Comparison of ENCODE assay signal across 1 cellular context in the genomic region with DNA sequence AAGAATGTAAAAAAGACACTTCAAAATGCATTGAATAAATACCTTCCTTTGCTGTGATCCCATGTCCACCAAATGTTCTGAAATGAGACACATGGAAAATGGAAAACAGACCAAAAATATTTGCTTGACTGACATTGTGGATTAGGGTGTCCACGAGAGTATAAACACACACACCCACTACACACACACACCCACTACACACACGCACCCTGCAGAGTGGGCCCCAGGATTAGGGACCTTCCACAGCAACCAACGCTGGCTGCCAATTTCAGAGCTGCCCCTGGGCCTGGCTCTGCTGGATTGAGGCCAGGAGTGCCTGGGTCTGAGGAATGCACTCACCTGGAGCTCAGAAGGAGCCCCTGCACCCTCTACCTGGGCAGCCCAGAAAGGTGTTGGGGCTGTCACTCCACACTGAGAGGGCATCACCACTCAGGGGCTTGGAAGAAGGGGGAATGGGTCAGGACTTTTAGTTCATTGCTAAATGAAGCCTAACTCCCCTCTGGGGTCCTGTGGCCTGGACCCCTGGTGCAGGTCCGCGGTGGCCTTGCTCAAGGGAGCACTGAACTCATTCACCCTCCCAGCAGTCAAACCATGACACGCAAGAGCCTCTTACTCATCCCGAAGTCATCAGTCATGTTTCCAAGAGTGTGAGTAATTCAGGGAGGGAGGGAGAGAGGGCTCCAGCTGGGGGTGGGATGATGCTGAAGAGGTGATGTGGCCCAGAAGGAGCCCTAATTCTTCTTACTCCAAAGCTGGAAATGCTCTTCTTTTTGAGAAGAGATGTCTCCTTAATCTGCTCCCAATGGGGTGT.
TF ChIP-seq lines count a peak whose summit lies in the region.

No MANE protein-coding gene starts in this region.

TF ChIP-seq in IMR-90, 13 proteins besides CTCF, POLR2A, EP300 and RAD21 (continued from another document):
- TF ChIP-seq, protein P1, sequence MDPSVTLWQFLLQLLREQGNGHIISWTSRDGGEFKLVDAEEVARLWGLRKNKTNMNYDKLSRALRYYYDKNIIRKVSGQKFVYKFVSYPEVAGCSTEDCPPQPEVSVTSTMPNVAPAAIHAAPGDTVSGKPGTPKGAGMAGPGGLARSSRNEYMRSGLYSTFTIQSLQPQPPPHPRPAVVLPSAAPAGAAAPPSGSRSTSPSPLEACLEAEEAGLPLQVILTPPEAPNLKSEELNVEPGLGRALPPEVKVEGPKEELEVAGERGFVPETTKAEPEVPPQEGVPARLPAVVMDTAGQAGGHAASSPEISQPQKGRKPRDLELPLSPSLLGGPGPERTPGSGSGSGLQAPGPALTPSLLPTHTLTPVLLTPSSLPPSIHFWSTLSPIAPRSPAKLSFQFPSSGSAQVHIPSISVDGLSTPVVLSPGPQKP (IDR thresholded peaks at IDR 0.05; ENCODE audit: borderline replicate concordance, low read depth, low read length): no peak
- TF ChIP-seq RFX5 (IDR thresholded peaks at IDR 0.05; ENCODE audit: low read depth, low read length) (no peak), FOS (IDR thresholded peaks at IDR 0.05; ENCODE audit: low read depth, low read length) (peak; percentile 93), MXI1 (IDR thresholded peaks at IDR 0.05; ENCODE audit: borderline replicate concordance, low read depth, low read length) (no peak)
- TF ChIP-seq, protein P2, sequence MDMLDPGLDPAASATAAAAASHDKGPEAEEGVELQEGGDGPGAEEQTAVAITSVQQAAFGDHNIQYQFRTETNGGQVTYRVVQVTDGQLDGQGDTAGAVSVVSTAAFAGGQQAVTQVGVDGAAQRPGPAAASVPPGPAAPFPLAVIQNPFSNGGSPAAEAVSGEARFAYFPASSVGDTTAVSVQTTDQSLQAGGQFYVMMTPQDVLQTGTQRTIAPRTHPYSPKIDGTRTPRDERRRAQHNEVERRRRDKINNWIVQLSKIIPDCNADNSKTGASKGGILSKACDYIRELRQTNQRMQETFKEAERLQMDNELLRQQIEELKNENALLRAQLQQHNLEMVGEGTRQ (IDR thresholded peaks at IDR 0.05; ENCODE audit: low read depth, low read length): no peak
TF ChIP-seq in IMR-90: peak in this region for 3.
